ENCODE assay signal across 1 cellular context in the genomic region with DNA sequence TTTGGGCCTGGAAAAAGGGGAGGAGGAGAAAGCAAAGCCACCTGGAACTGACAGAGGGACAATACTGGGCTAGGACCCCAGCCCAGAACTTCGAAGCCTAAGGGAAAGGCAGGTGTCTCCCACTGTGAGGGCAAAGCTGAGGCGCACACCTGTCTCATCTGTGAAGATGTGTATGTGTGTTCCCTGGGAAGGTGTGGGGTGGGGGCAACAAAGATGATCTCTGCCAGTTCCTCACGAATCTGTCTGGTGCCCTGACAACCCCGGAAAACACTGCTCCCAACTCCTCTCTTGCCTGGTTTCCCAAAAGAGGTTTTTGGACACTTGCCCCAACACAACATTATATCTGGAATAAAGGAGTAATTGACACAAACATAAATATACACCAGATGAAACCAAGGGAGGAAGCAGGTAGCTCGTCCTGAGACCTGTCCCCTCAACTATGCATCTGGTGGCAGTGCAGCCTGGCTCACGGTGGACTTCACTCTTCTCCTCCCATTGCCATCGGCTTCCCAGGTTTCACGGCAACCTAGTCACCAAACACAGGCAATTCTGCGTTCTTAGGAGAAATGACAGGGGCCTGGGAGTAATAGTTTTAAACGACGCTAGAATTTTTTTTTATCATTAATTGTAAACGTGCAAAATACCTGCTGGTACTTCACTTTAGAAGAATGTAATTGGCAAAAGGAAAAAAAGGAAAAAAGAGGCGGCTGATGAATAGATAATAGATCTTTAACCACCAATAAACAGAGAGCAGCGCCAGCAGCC.
TF ChIP-seq lines count a peak whose summit lies in the region.

No MANE protein-coding gene starts in this region.

TF ChIP-seq in WTC11, 78 proteins besides CTCF, POLR2A, EP300 and RAD21 (continued from another document):
- TF ChIP-seq, protein P1, sequence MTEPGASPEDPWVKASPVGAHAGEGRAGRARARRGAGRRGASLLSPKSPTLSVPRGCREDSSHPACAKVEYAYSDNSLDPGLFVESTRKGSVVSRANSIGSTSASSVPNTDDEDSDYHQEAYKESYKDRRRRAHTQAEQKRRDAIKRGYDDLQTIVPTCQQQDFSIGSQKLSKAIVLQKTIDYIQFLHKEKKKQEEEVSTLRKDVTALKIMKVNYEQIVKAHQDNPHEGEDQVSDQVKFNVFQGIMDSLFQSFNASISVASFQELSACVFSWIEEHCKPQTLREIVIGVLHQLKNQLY (CRISPR knock-in tag; IDR thresholded peaks at IDR 0.05): no peak
- no peak for TF ChIP-seq TCF7 (CRISPR knock-in tag; IDR thresholded peaks at IDR 0.05; ENCODE audit: low read depth)
